Comparison of ENCODE assay signal across 2 cellular contexts in the genomic region with DNA sequence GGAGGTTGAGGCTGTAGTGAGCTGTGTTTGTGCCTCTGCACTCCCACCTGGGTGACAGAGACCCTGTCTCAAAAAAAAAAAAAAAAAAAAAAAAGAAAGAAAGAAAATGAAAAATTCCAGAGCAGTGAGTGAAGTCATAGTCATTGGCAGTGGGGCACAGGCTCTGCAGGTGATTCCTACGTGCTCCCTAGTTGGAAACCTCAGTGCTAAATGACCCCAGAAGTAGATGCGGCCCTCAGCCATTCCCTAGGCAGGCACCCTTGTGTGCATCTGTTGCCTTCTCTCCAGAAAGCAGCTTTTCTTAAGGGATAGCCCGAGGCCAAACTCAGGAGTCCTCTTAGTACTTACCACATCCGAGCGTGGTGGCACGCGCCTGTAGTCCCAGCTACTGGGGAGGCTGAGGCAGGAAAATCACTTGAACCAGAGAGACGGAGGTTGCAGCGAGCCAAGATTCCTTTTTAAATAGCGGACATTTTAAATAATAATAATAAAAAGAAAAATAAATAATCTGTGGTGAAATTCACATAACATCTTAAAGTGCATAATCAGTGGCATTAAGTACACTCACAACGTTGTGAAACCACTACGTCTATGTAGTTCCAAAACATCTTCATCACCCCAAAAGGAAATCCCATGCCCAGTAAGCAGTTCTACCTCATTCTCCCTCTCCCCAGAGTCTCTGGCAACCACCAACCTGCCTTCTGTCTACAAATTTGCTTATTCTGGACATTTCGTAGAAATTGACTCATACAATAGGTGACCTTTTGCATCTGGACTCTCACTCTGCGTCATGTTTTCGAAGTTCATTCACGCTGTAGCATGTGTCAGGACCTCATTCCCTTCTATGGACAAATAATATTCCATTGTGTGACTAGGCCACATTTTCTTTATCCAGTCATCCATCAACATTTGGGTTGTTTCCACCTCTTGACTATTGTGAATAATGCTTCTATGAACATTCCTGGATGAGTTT.
TF ChIP-seq lines count a peak whose summit lies in the region.

No MANE protein-coding gene starts in this region.

TF ChIP-seq in SK-N-SH, 30 proteins besides CTCF, POLR2A, EP300 and RAD21 (continued from another document):
- TF ChIP-seq PBX3 (IDR thresholded peaks at IDR 0.05) (peak; percentile 37; the same call in 1 of the 2 replicates), MAX (IDR thresholded peaks at IDR 0.05; ENCODE audit: low read depth) (peak; percentile 45; the same call in 1 of the 2 replicates), ZBTB33 (IDR thresholded peaks at IDR 0.05; ENCODE audit: borderline replicate concordance, low read depth) (no peak)

TF ChIP-seq in SK-N-SH treated with all-trans-retinoic acid at 6 μM for 48 hours, 23 proteins besides CTCF, POLR2A, EP300 and RAD21 (continued from another document):
- TF ChIP-seq, protein P1, sequence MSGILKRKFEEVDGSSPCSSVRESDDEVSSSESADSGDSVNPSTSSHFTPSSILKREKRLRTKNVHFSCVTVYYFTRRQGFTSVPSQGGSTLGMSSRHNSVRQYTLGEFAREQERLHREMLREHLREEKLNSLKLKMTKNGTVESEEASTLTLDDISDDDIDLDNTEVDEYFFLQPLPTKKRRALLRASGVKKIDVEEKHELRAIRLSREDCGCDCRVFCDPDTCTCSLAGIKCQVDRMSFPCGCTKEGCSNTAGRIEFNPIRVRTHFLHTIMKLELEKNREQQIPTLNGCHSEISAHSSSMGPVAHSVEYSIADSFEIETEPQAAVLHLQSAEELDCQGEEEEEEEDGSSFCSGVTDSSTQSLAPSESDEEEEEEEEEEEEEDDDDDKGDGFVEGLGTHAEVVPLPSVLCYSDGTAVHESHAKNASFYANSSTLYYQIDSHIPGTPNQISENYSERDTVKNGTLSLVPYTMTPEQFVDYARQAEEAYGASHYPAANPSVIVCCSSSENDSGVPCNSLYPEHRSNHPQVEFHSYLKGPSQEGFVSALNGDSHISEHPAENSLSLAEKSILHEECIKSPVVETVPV (CRISPR knock-in tag; IDR thresholded peaks at IDR 0.05) = no peak
- TF ChIP-seq RARB (CRISPR knock-in tag; IDR thresholded peaks at IDR 0.05) = no peak
